In genomic region chr6:160299559-160299958, GRCh38 we compare ENCODE assay signal across 1 cellular context.
TF ChIP-seq lines count a peak whose summit lies in the region.

No MANE protein-coding gene starts in this region.

TF ChIP-seq in GM23338, 12 proteins besides CTCF, POLR2A, EP300 and RAD21 (continued from another document):
- TF ChIP-seq ZNF462 (CRISPR knock-in tag; IDR thresholded peaks at IDR 0.05) = no peak
- TF ChIP-seq, protein P1, sequence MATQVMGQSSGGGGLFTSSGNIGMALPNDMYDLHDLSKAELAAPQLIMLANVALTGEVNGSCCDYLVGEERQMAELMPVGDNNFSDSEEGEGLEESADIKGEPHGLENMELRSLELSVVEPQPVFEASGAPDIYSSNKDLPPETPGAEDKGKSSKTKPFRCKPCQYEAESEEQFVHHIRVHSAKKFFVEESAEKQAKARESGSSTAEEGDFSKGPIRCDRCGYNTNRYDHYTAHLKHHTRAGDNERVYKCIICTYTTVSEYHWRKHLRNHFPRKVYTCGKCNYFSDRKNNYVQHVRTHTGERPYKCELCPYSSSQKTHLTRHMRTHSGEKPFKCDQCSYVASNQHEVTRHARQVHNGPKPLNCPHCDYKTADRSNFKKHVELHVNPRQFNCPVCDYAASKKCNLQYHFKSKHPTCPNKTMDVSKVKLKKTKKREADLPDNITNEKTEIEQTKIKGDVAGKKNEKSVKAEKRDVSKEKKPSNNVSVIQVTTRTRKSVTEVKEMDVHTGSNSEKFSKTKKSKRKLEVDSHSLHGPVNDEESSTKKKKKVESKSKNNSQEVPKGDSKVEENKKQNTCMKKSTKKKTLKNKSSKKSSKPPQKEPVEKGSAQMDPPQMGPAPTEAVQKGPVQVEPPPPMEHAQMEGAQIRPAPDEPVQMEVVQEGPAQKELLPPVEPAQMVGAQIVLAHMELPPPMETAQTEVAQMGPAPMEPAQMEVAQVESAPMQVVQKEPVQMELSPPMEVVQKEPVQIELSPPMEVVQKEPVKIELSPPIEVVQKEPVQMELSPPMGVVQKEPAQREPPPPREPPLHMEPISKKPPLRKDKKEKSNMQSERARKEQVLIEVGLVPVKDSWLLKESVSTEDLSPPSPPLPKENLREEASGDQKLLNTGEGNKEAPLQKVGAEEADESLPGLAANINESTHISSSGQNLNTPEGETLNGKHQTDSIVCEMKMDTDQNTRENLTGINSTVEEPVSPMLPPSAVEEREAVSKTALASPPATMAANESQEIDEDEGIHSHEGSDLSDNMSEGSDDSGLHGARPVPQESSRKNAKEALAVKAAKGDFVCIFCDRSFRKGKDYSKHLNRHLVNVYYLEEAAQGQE (IDR thresholded peaks at IDR 0.05; ENCODE audit: unreplicated experiment) = no peak
